16 cellular contexts compared by ENCODE assay signal in the genomic region with DNA sequence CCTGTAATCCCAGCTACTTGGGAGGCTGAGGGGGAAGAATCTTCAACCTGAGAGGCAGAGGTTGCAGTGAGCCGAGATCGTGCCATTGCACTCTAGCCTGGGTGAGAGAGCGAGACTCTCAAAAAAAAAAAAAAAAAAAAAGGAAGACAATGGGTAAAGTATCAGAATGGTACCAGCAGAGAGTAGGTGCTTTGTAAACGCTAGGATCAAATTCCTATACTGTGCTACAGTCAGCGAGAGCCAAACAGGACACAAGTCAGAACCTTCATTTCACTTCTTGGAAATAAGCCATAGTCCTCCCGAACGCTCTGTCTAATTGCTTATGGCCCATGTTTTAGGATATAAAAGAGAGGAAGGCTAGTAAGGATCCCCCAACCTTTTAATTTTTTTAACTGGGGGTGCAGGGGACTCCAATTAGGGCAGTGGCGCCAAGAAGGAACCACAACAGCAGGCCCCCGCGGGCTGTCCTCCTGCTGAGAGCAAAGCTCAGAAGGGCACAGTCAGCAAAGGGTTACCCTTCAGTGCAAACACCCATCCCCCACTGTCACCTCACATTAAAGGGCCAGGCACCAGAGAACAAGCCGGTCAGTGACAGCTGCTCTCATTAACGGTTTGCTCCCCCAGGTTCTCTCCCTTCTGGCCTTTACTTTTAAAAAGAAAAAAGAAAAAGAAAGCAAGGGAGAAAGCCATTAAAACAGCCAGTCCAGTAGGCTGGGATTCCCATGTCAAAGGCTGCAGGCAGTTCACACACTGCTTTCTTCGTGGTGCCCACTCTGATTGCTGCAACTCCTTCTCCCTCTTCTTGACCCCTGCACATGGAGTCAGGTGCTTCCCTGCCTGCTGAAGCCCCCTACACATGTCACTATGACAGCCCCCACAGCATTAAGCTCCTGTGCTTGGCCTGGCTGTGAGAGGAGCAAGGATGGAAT.
DNase-seq lines count a peak whose midpoint lies in the region; ATAC-seq, FAIRE-seq and TF ChIP-seq lines count a peak whose summit lies in the region.
"Had no signal": no experiment of that assay in that cellular context is flagged by ENCODE, and none has a peak within 500 bp of the region (broad histone marks: within the 10 kb centered on the region; RNA-seq: fewer than 3 reads in every experiment).

No MANE protein-coding gene starts in this region.

- H3K27ac ChIP-seq in liver (ENCODE audit: low read depth in 1 of 2, low read length in 2 of 2) (peak overlapping the region; percentile 87), small intestine (ENCODE audit: low read depth in 1 of 2, low read length in 1 of 2) (peak overlapping the region in 1 of 2 donors; percentile 24)
- no peak overlapping the region for H3K27ac ChIP-seq in CD4-positive, alpha-beta T cell (ENCODE audit: low read depth, low read length)

- H3K4me1 ChIP-seq in liver (ENCODE audit: control insufficient read depth in 4 of 4, insufficient read depth in 4 of 4, low read length in 3 of 4) (peaks cover 16 to 87% (median 55%) of the 10 kb centered on the region in 4 donors), small intestine (ENCODE audit: control insufficient read depth in 2 of 2, insufficient read depth in 1 of 2, low read depth in 1 of 2, low read length in 1 of 2) (peaks cover 14 to 19% of the 10 kb centered on the region in 2 donors)

- no peak overlapping the region for H3K4me3 Mint-ChIP-seq in CD4-positive, alpha-beta T cell
- H3K4me3 Mint-ChIP-seq: natural killer cell treated with Interleukin-12 subunit alpha and Interleukin-12 subunit beta and Interleukin-15 and Interleukin-18, amount 100 ng/mL, for 72 hours had no signal

- FAIRE-seq in small intestine (lab: Jason Lieb, UNC), result no peak
- FAIRE-seq: endometrium had no signal

- POLR2A ChIA-PET in CD4-positive, alpha-beta T cell (lab: Charles Lee), result no interaction called here

- H3K36me3 Mint-ChIP-seq in CD4-positive, alpha-beta T cell (ENCODE audit: low read depth), result no peaks in the 10 kb centered on the region
- H3K36me3 Mint-ChIP-seq: natural killer cell treated with Interleukin-12 subunit alpha and Interleukin-12 subunit beta and Interleukin-15 and Interleukin-18, amount 100 ng/mL, for 72 hours had no signal

- DNase-seq in HuH-7.5 (ENCODE audit: low spot score) (peak; percentile 20), choroid plexus epithelial cell (ENCODE audit: low read depth) (peak; percentile 16), small intestine (peak; percentile 52), ecto neural progenitor cell (ENCODE audit: low spot score) (no peak)
- DNase-seq in CD4-positive, alpha-beta T cell, result no peak
- DNase-seq: AML-193, caudate nucleus, foreskin fibroblast, KBM-7, mammary epithelial cell, NCI-H774 had no signal

- no peak for TF ChIP-seq POLR2A in GM18505 (IDR thresholded peaks at IDR 0.05; ENCODE audit: borderline replicate concordance, extremely low read depth, insufficient read depth, insufficient read length)

- H3K4me3 ChIP-seq in choroid plexus epithelial cell (ENCODE audit: low read depth, low read length), result no peak overlapping the region
- H3K4me3 ChIP-seq in liver (ENCODE audit: low read depth in 1 of 3, low read length in 3 of 3), result no peak overlapping the region
- no peak overlapping the region for H3K4me3 ChIP-seq in small intestine (ENCODE audit: low read depth in 1 of 2, low read length in 2 of 2)
- H3K4me3 ChIP-seq: suprapubic skin had no signal

- H3K9me3 ChIP-seq in liver (ENCODE audit: control insufficient read depth in 4 of 4, low read length in 3 of 4) (no peaks in the 10 kb centered on the region), small intestine (ENCODE audit: control insufficient read depth, low read depth) (no peaks in the 10 kb centered on the region)
- no peaks in the 10 kb centered on the region for H3K9me3 ChIP-seq in CD4-positive, alpha-beta T cell (ENCODE audit: control insufficient read depth, low read length)
- H3K9me3 ChIP-seq: suprapubic skin had no signal

- H3K36me3 ChIP-seq in liver (ENCODE audit: control insufficient read depth in 4 of 4, insufficient read depth in 3 of 4, low read depth in 1 of 4, low read length in 3 of 4), result peaks cover 1 to 50% (median 12%) of the 10 kb centered on the region in 4 donors
- H3K36me3 ChIP-seq in small intestine (ENCODE audit: control insufficient read depth in 2 of 2, insufficient read depth in 2 of 2, low read length in 2 of 2), result peaks cover 0 to 5% of the 10 kb centered on the region in 2 donors

- 28% methylated on average over 13 of the region's 13 CpGs for WGBS in liver
- 33 to 54% (median 41%) methylated on average over 13 of the region's 13 CpGs for WGBS in small intestine, 3 donors

- TF ChIP-seq CTCF in choroid plexus epithelial cell (conservative IDR thresholded peaks at IDR 0.05; ENCODE audit: low read depth, low read length) (no peak), liver (IDR thresholded peaks at IDR 0.05; ENCODE audit: low read depth, low read length, missing input control) (no peak)
- no peak for TF ChIP-seq CTCF in CD4-positive, alpha-beta T cell (IDR thresholded peaks at IDR 0.05)

- CTCF ChIA-PET in CD4-positive, alpha-beta T cell (lab: Charles Lee), result no interaction called here

- no peaks in the 10 kb centered on the region for H3K27me3 Mint-ChIP-seq in CD4-positive, alpha-beta T cell

- intact Hi-C loops in CD4-positive, alpha-beta T cell (cut with DNase I, micrococcal nuclease), result no loop called here

- ATAC-seq in GM18505 (IDR thresholded peaks at IDR 0.05; ENCODE audit: unreplicated experiment), result no peak
- ATAC-seq in CD4-positive, alpha-beta T cell (ENCODE audit: poor library complexity), result no peak
- ATAC-seq: natural killer cell treated with Interleukin-12 subunit alpha and Interleukin-12 subunit beta and Interleukin-15 and Interleukin-18, amount 100 ng/mL, for 72 hours had no signal

- H3K27me3 ChIP-seq in liver (ENCODE audit: control insufficient read depth in 4 of 4, insufficient read depth in 4 of 4, low read length in 3 of 4), result no peaks in the 10 kb centered on the region
- no peaks in the 10 kb centered on the region for H3K27me3 ChIP-seq in small intestine (ENCODE audit: control insufficient read depth in 2 of 2, insufficient read depth in 2 of 2, low read length in 2 of 2)
- no peaks in the 10 kb centered on the region for H3K27me3 ChIP-seq in CD4-positive, alpha-beta T cell (ENCODE audit: control insufficient read depth, insufficient read depth, low read length)
- H3K27me3 ChIP-seq: suprapubic skin had no signal

- H3K4me1 Mint-ChIP-seq in CD4-positive, alpha-beta T cell (ENCODE audit: low read depth), result no peaks in the 10 kb centered on the region

- no peak overlapping the region for H3K27ac Mint-ChIP-seq in CD4-positive, alpha-beta T cell
- H3K27ac Mint-ChIP-seq: natural killer cell treated with Interleukin-12 subunit alpha and Interleukin-12 subunit beta and Interleukin-15 and Interleukin-18, amount 100 ng/mL, for 72 hours had no signal

- H3K9ac ChIP-seq in liver (ENCODE audit: low read depth in 1 of 2, low read length in 2 of 2), result peak overlapping the region; percentile 50 to 59

- no peaks in the 10 kb centered on the region for H3K9me3 Mint-ChIP-seq in CD4-positive, alpha-beta T cell
- H3K9me3 Mint-ChIP-seq: natural killer cell treated with Interleukin-12 subunit alpha and Interleukin-12 subunit beta and Interleukin-15 and Interleukin-18, amount 100 ng/mL, for 72 hours had no signal

- peak; percentile 34 to 52 for TF ChIP-seq RAD21 in liver (IDR thresholded peaks at IDR 0.05)

TF ChIP-seq in liver, 16 proteins besides CTCF, POLR2A, EP300 and RAD21:
- TF ChIP-seq, protein P1, sequence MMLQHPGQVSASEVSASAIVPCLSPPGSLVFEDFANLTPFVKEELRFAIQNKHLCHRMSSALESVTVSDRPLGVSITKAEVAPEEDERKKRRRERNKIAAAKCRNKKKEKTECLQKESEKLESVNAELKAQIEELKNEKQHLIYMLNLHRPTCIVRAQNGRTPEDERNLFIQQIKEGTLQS (IDR thresholded peaks at IDR 0.05), result peak; percentile 37
- TF ChIP-seq SP1 (IDR thresholded peaks at IDR 0.05), result peak; percentile 46
- peak; percentile 27 for TF ChIP-seq YY1 (IDR thresholded peaks at IDR 0.05)
- TF ChIP-seq RXRA (IDR thresholded peaks at IDR 0.05), result peak; percentile 41 to 50
- TF ChIP-seq HNF4G (IDR thresholded peaks at IDR 0.05), result no peak
- no peak for TF ChIP-seq FOXA2 (IDR thresholded peaks at IDR 0.05)
- TF ChIP-seq, protein P2, sequence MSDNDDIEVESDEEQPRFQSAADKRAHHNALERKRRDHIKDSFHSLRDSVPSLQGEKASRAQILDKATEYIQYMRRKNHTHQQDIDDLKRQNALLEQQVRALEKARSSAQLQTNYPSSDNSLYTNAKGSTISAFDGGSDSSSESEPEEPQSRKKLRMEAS (IDR thresholded peaks at IDR 0.05), result peak; percentile 80
- TF ChIP-seq HNF4A (conservative IDR thresholded peaks at IDR 0.05), result peak; percentile 44 to 50

Comparison
In these comparisons a context has a peak if more than half of its experiments do, and no peak if none do; other contexts are left out.
1. DNase-seq: peak in HuH-7.5 (single experiment), choroid plexus epithelial cell (single experiment) and small intestine (single experiment); none in ecto neural progenitor cell (single experiment) and CD4-positive, alpha-beta T cell (0 of 10).